In the genomic region with DNA sequence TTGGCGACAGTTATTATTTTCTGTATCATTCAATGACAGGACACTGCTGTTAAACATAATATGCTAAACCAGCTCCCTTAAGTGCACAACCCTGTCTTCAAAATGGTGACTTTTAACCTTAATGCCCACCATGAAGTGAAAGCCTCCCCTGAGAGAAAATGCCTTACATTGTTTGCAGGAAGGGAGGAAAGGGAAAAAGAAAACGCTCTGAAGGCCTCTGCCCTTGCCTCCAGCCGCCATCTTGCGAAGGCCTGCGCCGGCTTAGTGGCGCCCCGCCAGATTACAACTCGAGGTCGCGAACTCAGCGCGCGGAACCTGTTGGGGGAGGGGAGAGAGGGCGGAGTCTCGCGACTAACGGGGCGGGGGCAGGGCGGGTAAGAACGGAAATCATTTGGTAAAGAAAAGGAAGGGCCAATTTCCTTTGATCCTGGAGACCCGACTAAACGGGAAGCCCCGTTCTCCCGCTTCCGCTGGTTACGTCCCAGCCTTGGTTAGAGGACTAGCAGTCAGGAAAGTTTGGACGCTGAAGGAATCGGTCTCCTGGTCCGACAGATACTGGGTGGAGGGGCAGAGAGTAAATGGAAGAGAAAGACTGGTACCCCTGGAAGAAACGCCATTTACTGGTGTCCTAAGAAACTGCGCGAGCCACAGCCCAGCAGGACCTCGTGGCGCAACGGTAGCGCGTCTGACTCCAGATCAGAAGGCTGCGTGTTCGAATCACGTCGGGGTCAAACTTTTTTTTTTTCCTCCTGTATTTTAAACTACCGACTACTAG, we compare ENCODE assay signal across 8 cellular contexts. TPM values are rescaled to one million over a fixed set of nuclear protein-coding genes. Genes with fewer than 3 reads are reported as not detected.
DNase-seq lines count a peak whose midpoint lies in the region; ATAC-seq and TF ChIP-seq lines count a peak whose summit lies in the region.

No MANE protein-coding gene starts in this region.

- peak in 1 of 2 donors; percentile 6 for TF ChIP-seq POLR2A in heart left ventricle (IDR thresholded peaks at IDR 0.05)
- TF ChIP-seq POLR2A in upper lobe of left lung (IDR thresholded peaks at IDR 0.05): peak in 3 of 4 donors; percentile 15 to 62 (median 34)

- H3K36me3 ChIP-seq in adipocyte (ENCODE audit: control insufficient read depth, insufficient read depth, low read length, severe bottlenecking) (no peaks in the 10 kb centered on the region), heart left ventricle (no peaks in the 10 kb centered on the region), upper lobe of left lung (no peaks in the 10 kb centered on the region)

- H3K4me3 ChIP-seq in GM12875 (ENCODE audit: low read depth, low read length) (peak overlapping the region; percentile 57), adipocyte (ENCODE audit: low read length) (peak overlapping the region; percentile 86), heart left ventricle (peak overlapping the region; percentile 39 to 83 (median 62)), upper lobe of left lung (peak overlapping the region; percentile 26 to 71 (median 60))

- intact Hi-C loops in heart left ventricle (cut with DNase I) (loop anchor here in 4 of 10 donors (1.0 to 10.0 kb wide), 8 partner anchors 12 to 144 kb away; a partner anchor contains a TSS), posterior cingulate gyrus (cut with DNase I) (loop anchor here (1.0 to 5.0 kb wide), 2 partner anchors 12 to 89 kb away; a partner anchor contains a TSS)

- 0 to 1% (median 0%) methylated on average over 43 of the region's 43 CpGs for WGBS in heart left ventricle, 4 donors
- 0% methylated on average over 40 to 43 of the region's 43 CpGs for WGBS in upper lobe of left lung, 2 donors

- H3K9ac ChIP-seq in adipocyte (ENCODE audit: low read length): peak overlapping the region; percentile 95

- H3K9me3 ChIP-seq in adipocyte (ENCODE audit: control insufficient read depth, low read length) (no peaks in the 10 kb centered on the region), heart left ventricle (no peaks in the 10 kb centered on the region), upper lobe of left lung (no peaks in the 10 kb centered on the region)

- no peak for TF ChIP-seq EP300 in upper lobe of left lung (IDR thresholded peaks at IDR 0.05)

- ATAC-seq in HG02763 (IDR thresholded peaks at IDR 0.05; ENCODE audit: unreplicated experiment): peak; percentile 72
- ATAC-seq in heart left ventricle: peak; percentile 93 to 96 (median 95)
- ATAC-seq in upper lobe of left lung (ENCODE audit: low FRiP score in 2 of 2): peak; percentile 96 to 97

- DNase-seq in NCI-H1417 treated with DMSO at 0.1 percent for 48 hours (lab: John Stamatoyannopoulos, UW): peak; percentile 91
- DNase-seq in SW 1271 (lab: John Stamatoyannopoulos, UW): peak; percentile 88 to 98
- peak; percentile 95 for DNase-seq in adipocyte (ENCODE audit: low read depth)
- DNase-seq in heart left ventricle: peak; percentile 93 to 97 (median 96)
- peak; percentile 80 to 98 (median 85) for DNase-seq in posterior cingulate gyrus
- DNase-seq in upper lobe of left lung: peak; percentile 93 to 96

- no peaks in the 10 kb centered on the region for H3K4me1 ChIP-seq in adipocyte (ENCODE audit: control insufficient read depth, insufficient read depth, low read length)
- H3K4me1 ChIP-seq in heart left ventricle: peaks cover 0 to 10% (median 0%) of the 10 kb centered on the region in 12 donors
- peaks cover 0 to 10% (median 5%) of the 10 kb centered on the region in 4 donors for H3K4me1 ChIP-seq in upper lobe of left lung

- no peak for TF ChIP-seq CTCF in GM12875 (IDR thresholded peaks at IDR 0.05; ENCODE audit: borderline replicate concordance, insufficient read depth, low read depth, low read length)
- TF ChIP-seq CTCF in heart left ventricle (IDR thresholded peaks at IDR 0.05): no peak
- peak in 1 of 6 experiments; percentile 4 for TF ChIP-seq CTCF in upper lobe of left lung (IDR thresholded peaks at IDR 0.05)

- no peaks in the 10 kb centered on the region for H3K27me3 ChIP-seq in adipocyte (replicated peaks; ENCODE audit: control insufficient read depth, insufficient read depth, low read length)
- no peaks in the 10 kb centered on the region for H3K27me3 ChIP-seq in heart left ventricle
- no peaks in the 10 kb centered on the region for H3K27me3 ChIP-seq in upper lobe of left lung

- peak overlapping the region; percentile 88 to 99 (median 95) for H3K27ac ChIP-seq in heart left ventricle
- H3K27ac ChIP-seq in upper lobe of left lung: peak overlapping the region; percentile 92 to 96 (median 93)

RNA-seq across cellular contexts. Expression of a gene that starts 11.6 kb away (rescaled TPM):
- total RNA-seq in heart left ventricle (10 to 100 TPM; 11.2 to 30.5 (median 19.4) TPM), upper lobe of left lung (100 to 1,000 TPM in 2 of 6 donors, 10 to 100 TPM in 4; 40.0 to 124 (median 67.4) TPM)
- polyA plus RNA-seq in heart left ventricle: 10 to 100 TPM; 11.4 to 16.5 TPM

Comparison
In these comparisons a context has a peak if more than half of its experiments do, and no peak if none do; other contexts are left out.
1. Peak in every context shown above with its lines: DNase-seq, ATAC-seq, H3K4me3 ChIP-seq and H3K27ac ChIP-seq.